8 cellular contexts compared by ENCODE assay signal in genomic region chr16:22369221-22369811, GRCh38. TPM values are rescaled to one million over a fixed set of nuclear protein-coding genes. Genes with fewer than 3 reads are reported as not detected.
A peak's percentile ranks its signal among the peaks of the same experiment; 100 is the strongest.
DNase-seq lines count a peak whose midpoint lies in the region; ATAC-seq, FAIRE-seq and TF ChIP-seq lines count a peak whose summit lies in the region.

No MANE protein-coding gene starts in this region.

- peak overlapping the region; percentile 82 for H3K27ac ChIP-seq in 22Rv1
- H3K27ac ChIP-seq in GM23248: peak overlapping the region; percentile 97
- peak overlapping the region; percentile 68 for H3K27ac ChIP-seq in VCaP
- peak overlapping the region; percentile 71 for H3K27ac ChIP-seq in keratinocyte (ENCODE audit: control insufficient read depth, insufficient read depth, low read length)

- H3K9me1 ChIP-seq in keratinocyte (ENCODE audit: control insufficient read depth, extremely low read depth, insufficient read depth, low read length): peaks cover 4% of the 10 kb centered on the region

- FAIRE-seq in keratinocyte (lab: Jason Lieb, UNC): no peak

- in situ Hi-C loops in GM23248 (cut with MboI): no loop called here

- H4K20me1 ChIP-seq in GM23248 (ENCODE audit: insufficient read depth): no peaks in the 10 kb centered on the region; the same call in 1 of the 2 replicates
- peaks cover 13% of the 10 kb centered on the region for H4K20me1 ChIP-seq in keratinocyte (ENCODE audit: control insufficient read depth, extremely low read depth, insufficient read depth, low read length)

- WGBS in GM23248 (ENCODE audit: low coverage in 1 of 2, low lambda C conversion rate in 2 of 2, missing lambda C conversion rate in 2 of 2), 2 experiments: 49 to 51% methylated on average over 3 of the region's 3 CpGs

- H3K4me2 ChIP-seq in GM23248 (ENCODE audit: unreplicated experiment) (peak overlapping the region; percentile 84), keratinocyte (ENCODE audit: control insufficient read depth, extremely low read depth, insufficient read depth, low read depth, low read length) (peak overlapping the region; percentile 51)

- H3K79me2 ChIP-seq in GM23248 (ENCODE audit: insufficient read depth) (peaks cover 94% of the 10 kb centered on the region), keratinocyte (ENCODE audit: control insufficient read depth, insufficient read depth, low read length) (peaks cover 98% of the 10 kb centered on the region)

- no peak for ATAC-seq in HG03280 (IDR thresholded peaks at IDR 0.05; ENCODE audit: unreplicated experiment)

- peak; percentile 69 for DNase-seq in GM23248
- no peak for DNase-seq in keratinocyte (ENCODE audit: low read depth, low spot score)
- DNase-seq in NCI-H748 (lab: John Stamatoyannopoulos, UW; ENCODE audit: unreplicated experiment): no peak
- DNase-seq in NCI-H526 treated with DMSO at 0.1 percent for 48 hours (lab: John Stamatoyannopoulos, UW): no peak
- no peak for DNase-seq in NCI-H1417 (lab: John Stamatoyannopoulos, UW)

- H3K9me3 ChIP-seq in GM23248 (ENCODE audit: low read depth) (no peaks in the 10 kb centered on the region), keratinocyte (ENCODE audit: control insufficient read depth, low read depth, low read length) (no peaks in the 10 kb centered on the region)

- H3K36me3 ChIP-seq in GM23248 (ENCODE audit: low read depth): peaks cover 11% of the 10 kb centered on the region
- peaks cover 1 to 11% of the 10 kb centered on the region in 2 experiments for H3K36me3 ChIP-seq in keratinocyte (ENCODE audit: control insufficient read depth in 2 of 2, extremely low read depth in 1 of 2, insufficient read depth in 2 of 2, low read length in 2 of 2)

- TF ChIP-seq CTCF in 22Rv1 (IDR thresholded peaks at IDR 0.05) (no peak), VCaP (conservative IDR thresholded peaks at IDR 0.05) (no peak), keratinocyte (optimal IDR thresholded peaks at IDR 0.05 in 1 of 3, IDR thresholded peaks at IDR 0.05 in 1 of 3, conservative IDR thresholded peaks at IDR 0.05 in 1 of 3; ENCODE audit: extremely low read depth in 1 of 3, insufficient read depth in 2 of 3, low read length in 3 of 3) (no peak)

- H3K4me3 ChIP-seq in GM23248 (peak overlapping the region; percentile 48; the same call in 1 of the 2 replicates), keratinocyte (ENCODE audit: control insufficient read depth in 2 of 3, extremely low read depth in 1 of 3, insufficient read depth in 2 of 3, low read depth in 1 of 3, low read length in 3 of 3) (no peak overlapping the region)

- H2AFZ ChIP-seq in GM23248: no peak overlapping the region
- H2AFZ ChIP-seq in keratinocyte (ENCODE audit: control insufficient read depth, low read length): no peak overlapping the region

- H3F3A ChIP-seq in GM23248 (ENCODE audit: insufficient read depth): peaks cover 67% of the 10 kb centered on the region

- H3K9me2 ChIP-seq in GM23248 (ENCODE audit: insufficient read depth): no peaks in the 10 kb centered on the region

- H3K9ac ChIP-seq in GM23248 (peak overlapping the region; percentile 77), keratinocyte (ENCODE audit: control insufficient read depth, extremely low read depth, insufficient read depth, low read length) (no peak overlapping the region)

- H3K4me1 ChIP-seq in GM23248 (ENCODE audit: insufficient read depth) (peaks cover 51% of the 10 kb centered on the region), keratinocyte (ENCODE audit: control insufficient read depth, extremely low read depth, insufficient read depth, low read length) (peaks cover 63% of the 10 kb centered on the region)

- dilution Hi-C loops in keratinocyte (cut with MboI; ENCODE audit: extremely low pct_ligation_motif_present, low sequenced_read_pairs): no loop called here

- no peaks in the 10 kb centered on the region for H3K27me3 ChIP-seq in GM23248 (replicated peaks; ENCODE audit: insufficient read depth)
- H3K27me3 ChIP-seq in keratinocyte (ENCODE audit: control insufficient read depth, extremely low read depth, insufficient read depth, low read length): no peaks in the 10 kb centered on the region

RNA-seq across cellular contexts. Expression of gene CDR2, which starts 5.1 kb away (rescaled TPM):
- total RNA-seq in GM23248 (2014; rRNA removed; shearing (Covaris generic)): 36.0 and 45.6 TPM in 2 replicates
- polyA plus RNA-seq in GM23248 (2016; fragmentation: Nextera tagmentation; extraction: Ambion mirVana) (25.1 and 26.7 TPM in 2 replicates), keratinocyte (27.3 to 37.1 TPM (median 31.3 TPM) in 3 replicates)
- 27.2 TPM for polyA plus RNA-seq in keratinocyte (2011; ENCODE audit: low read depth)
- 25.9 and 34.8 TPM in 2 replicates for polyA plus RNA-seq in keratinocyte (2011; cell fraction: cytosol; rRNA removed)
- polyA plus RNA-seq in keratinocyte (2011; cell fraction: nucleus; rRNA removed): 36.7 and 37.3 TPM in 2 replicates
- polyA plus RNA-seq in keratinocyte (2012; ENCODE audit: low replicate concordance): 12.2 and 22.5 TPM in 2 replicates
- 14.5 to 31.2 TPM (median 20.7 TPM) in 3 replicates for polyA minus RNA-seq in keratinocyte
- 26.1 TPM for polyA minus RNA-seq in keratinocyte (2011; cell fraction: cytosol; rRNA and poly(A)+ RNA removed)
- 12.6 and 25.7 TPM in 2 replicates for polyA minus RNA-seq in keratinocyte (2011; cell fraction: nucleus; rRNA and poly(A)+ RNA removed)
